29 cellular contexts compared by ENCODE assay signal in genomic region chr2:173247156-173247555, GRCh38.
"Had no signal": no experiment of that assay in that cellular context is flagged by ENCODE, and none has a peak within 500 bp of the region (broad histone marks: within the 10 kb centered on the region; RNA-seq: fewer than 3 reads in every experiment).

No MANE protein-coding gene starts in this region.

- H3K36me3 ChIP-seq: suprapubic skin, thyroid gland, tibial nerve, transverse colon, upper lobe of right lung, uterus, vagina had no signal

- H3K9me3 ChIP-seq: stomach, suprapubic skin, testis, thoracic aorta, thyroid gland, tibial artery, tibial nerve, transverse colon, upper lobe of left lung, upper lobe of right lung, uterus, vagina had no signal

- H3K27me3 ChIP-seq: stomach, suprapubic skin, testis, thyroid gland, tibial artery, tibial nerve, transverse colon, upper lobe of left lung, upper lobe of right lung, uterus, vagina had no signal

- H3K4me1 Mint-ChIP-seq: stimulated activated effector memory CD8-positive, alpha-beta T cell treated with anti-CD3 and anti-CD28 coated beads, Interleukin-12 subunit alpha, Interleukin-12 subunit beta, amount 100 ng/mL, for 72 hours; stimulated activated memory B cell treated with anti-CD40 and anti-IgM and Interleukin-4, amounts not matched to agents 10 μg/mL and 1 μg/mL and 100 μg/mL, for 72 hours; stimulated activated naive B cell treated with anti-CD40 and anti-IgM and Interleukin-4, amounts not matched to agents 10 μg/mL and 1 μg/mL and 100 μg/mL, for 72 hours; stimulated activated naive CD8-positive, alpha-beta T cell treated with anti-CD3 and anti-CD28 coated beads, Interleukin-15, amount 100 ng/mL, for 72 hours had no signal

- H3K4me1 ChIP-seq: suprapubic skin, testis, thyroid gland, tibial artery, tibial nerve, transverse colon, upper lobe of left lung, upper lobe of right lung, uterus, vagina had no signal

- H3K27ac ChIP-seq: stomach, suprapubic skin, testis, thoracic aorta, thyroid gland, tibial artery, tibial nerve, transverse colon, upper lobe of left lung, upper lobe of right lung, uterus, vagina had no signal

- FAIRE-seq: urothelium cell line had no signal

- H3K27ac Mint-ChIP-seq: stimulated activated effector memory CD8-positive, alpha-beta T cell treated with anti-CD3 and anti-CD28 coated beads, Interleukin-12 subunit alpha, Interleukin-12 subunit beta, amount 100 ng/mL, for 72 hours; stimulated activated memory B cell treated with anti-CD40 and anti-IgM and Interleukin-4, amounts not matched to agents 10 μg/mL and 1 μg/mL and 100 μg/mL, for 72 hours; stimulated activated naive B cell treated with anti-CD40 and anti-IgM and Interleukin-4, amounts not matched to agents 10 μg/mL and 1 μg/mL and 100 μg/mL, for 72 hours; stimulated activated naive CD8-positive, alpha-beta T cell treated with anti-CD3 and anti-CD28 coated beads, Interleukin-15, Interleukin-2, amounts not matched to agents 100 ng/mL and 50 ng/mL, for 24 hours; type B pancreatic cell had no signal

- ATAC-seq: stimulated activated effector memory CD8-positive, alpha-beta T cell treated with anti-CD3 and anti-CD28 coated beads, Interleukin-12 subunit alpha, Interleukin-12 subunit beta, amount 100 ng/mL, for 72 hours; stimulated activated memory B cell treated with anti-CD40 and anti-IgM and Interleukin-4, amounts not matched to agents 10 μg/mL and 1 μg/mL and 100 μg/mL, for 72 hours; stimulated activated naive B cell treated with anti-CD40 and anti-IgM and Interleukin-4, amounts not matched to agents 10 μg/mL and 1 μg/mL and 100 μg/mL, for 72 hours; stimulated activated naive CD8-positive, alpha-beta T cell treated with anti-CD3 and anti-CD28 coated beads, Interleukin-15, amount 100 ng/mL, for 72 hours; stimulated activated naive CD8-positive, alpha-beta T cell treated with anti-CD3 and anti-CD28 coated beads, Interleukin-15, Interleukin-2, amounts not matched to agents 100 U/mL and 50 U/mL, for 24 hours; upper lobe of right lung had no signal

- H3K27me3 Mint-ChIP-seq: stimulated activated memory B cell treated with anti-CD40 and anti-IgM and Interleukin-4, amounts not matched to agents 10 μg/mL and 1 μg/mL and 100 μg/mL, for 72 hours; stimulated activated naive B cell treated with anti-CD40 and anti-IgM and Interleukin-4, amounts not matched to agents 10 μg/mL and 1 μg/mL and 100 μg/mL, for 72 hours; stimulated activated naive CD8-positive, alpha-beta T cell treated with anti-CD3 and anti-CD28 coated beads, Interleukin-15, Interleukin-2, amounts not matched to agents 100 ng/mL and 50 ng/mL, for 24 hours; type B pancreatic cell had no signal

- H3K36me3 Mint-ChIP-seq: stimulated activated effector memory CD8-positive, alpha-beta T cell treated with anti-CD3 and anti-CD28 coated beads, Interleukin-12 subunit alpha, Interleukin-12 subunit beta, amount 100 ng/mL, for 72 hours had no signal

- H3K9me3 Mint-ChIP-seq: stimulated activated effector memory CD8-positive, alpha-beta T cell treated with anti-CD3 and anti-CD28 coated beads, Interleukin-12 subunit alpha, Interleukin-12 subunit beta, amount 100 ng/mL, for 72 hours; stimulated activated memory B cell treated with anti-CD40 and anti-IgM and Interleukin-4, amounts not matched to agents 10 μg/mL and 1 μg/mL and 100 μg/mL, for 72 hours; stimulated activated naive B cell treated with anti-CD40 and anti-IgM and Interleukin-4, amounts not matched to agents 10 μg/mL and 1 μg/mL and 100 μg/mL, for 72 hours; stimulated activated naive CD8-positive, alpha-beta T cell treated with anti-CD3 and anti-CD28 coated beads, Interleukin-15, amount 100 ng/mL, for 72 hours; stimulated activated naive CD8-positive, alpha-beta T cell treated with anti-CD3 and anti-CD28 coated beads, Interleukin-15, Interleukin-2, amounts not matched to agents 100 ng/mL and 50 ng/mL, for 24 hours; type B pancreatic cell had no signal

- H3K4me3 Mint-ChIP-seq: stimulated activated effector memory CD8-positive, alpha-beta T cell treated with anti-CD3 and anti-CD28 coated beads, Interleukin-12 subunit alpha, Interleukin-12 subunit beta, amount 100 ng/mL, for 72 hours; stimulated activated memory B cell treated with anti-CD40 and anti-IgM and Interleukin-4, amounts not matched to agents 10 μg/mL and 1 μg/mL and 100 μg/mL, for 72 hours; stimulated activated naive B cell treated with anti-CD40 and anti-IgM and Interleukin-4, amounts not matched to agents 10 μg/mL and 1 μg/mL and 100 μg/mL, for 72 hours; stimulated activated naive CD8-positive, alpha-beta T cell treated with anti-CD3 and anti-CD28 coated beads, Interleukin-15, amount 100 ng/mL, for 72 hours; stimulated activated naive CD8-positive, alpha-beta T cell treated with anti-CD3 and anti-CD28 coated beads, Interleukin-15, Interleukin-2, amounts not matched to agents 100 ng/mL and 50 ng/mL, for 24 hours; type B pancreatic cell had no signal

- H3K4me3 ChIP-seq: stomach, suprapubic skin, testis, thoracic aorta, thyroid gland, tibial artery, tibial nerve, transverse colon, upper lobe of left lung, upper lobe of right lung, uterus, vagina had no signal

- DNase-seq: stimulated activated CD4-positive, alpha-beta T cell treated with anti-CD3 and anti-CD28 coated beads, Interleukin-2, amount 100 ng/mL, for 48 hours; stimulated activated CD4-positive, alpha-beta T cell treated with anti-CD3 and anti-CD28 coated beads, Interleukin-4, amount 100 ng/mL, for 1 hour; stimulated activated CD4-positive, alpha-beta T cell treated with anti-CD3 and anti-CD28 coated beads, Interleukin-4, amount 100 ng/mL, for 24 hours; stimulated activated CD4-positive, alpha-beta T cell treated with anti-CD3 and anti-CD28 coated beads, Interleukin-4, amount 100 ng/mL, for 4 hours; stimulated activated CD8-positive, alpha-beta memory T cell treated with anti-CD3 and anti-CD28 coated beads, Interleukin-4, amount 100 ng/mL, for 48 hours; stimulated activated naive B cell treated with anti-CD40 and anti-IgM and Interleukin-4, amounts not matched to agents 10 μg/mL and 1 μg/mL and 100 μg/mL, for 72 hours; stimulated activated naive CD4-positive, alpha-beta T cell; stimulated activated naive CD4-positive, alpha-beta T cell treated with Interleukin-2 at 50 U/mL for 16 hours; stimulated activated naive CD8-positive, alpha-beta T cell treated with anti-CD3 and anti-CD28 coated beads, Interleukin-15, amount 100 ng/mL, for 72 hours; stimulated activated naive CD8-positive, alpha-beta T cell treated with anti-CD3 and anti-CD28 coated beads, Interleukin-15, Interleukin-2, amounts not matched to agents 100 U/mL and 50 U/mL, for 24 hours; stomach; substantia nigra; testis; thyroid gland; tibial artery; transverse colon; trophoblast cell; upper lobe of left lung; upper lobe of right lung; uterus had no signal
